ENCODE assay signal across 12 cellular contexts in the genomic region with DNA sequence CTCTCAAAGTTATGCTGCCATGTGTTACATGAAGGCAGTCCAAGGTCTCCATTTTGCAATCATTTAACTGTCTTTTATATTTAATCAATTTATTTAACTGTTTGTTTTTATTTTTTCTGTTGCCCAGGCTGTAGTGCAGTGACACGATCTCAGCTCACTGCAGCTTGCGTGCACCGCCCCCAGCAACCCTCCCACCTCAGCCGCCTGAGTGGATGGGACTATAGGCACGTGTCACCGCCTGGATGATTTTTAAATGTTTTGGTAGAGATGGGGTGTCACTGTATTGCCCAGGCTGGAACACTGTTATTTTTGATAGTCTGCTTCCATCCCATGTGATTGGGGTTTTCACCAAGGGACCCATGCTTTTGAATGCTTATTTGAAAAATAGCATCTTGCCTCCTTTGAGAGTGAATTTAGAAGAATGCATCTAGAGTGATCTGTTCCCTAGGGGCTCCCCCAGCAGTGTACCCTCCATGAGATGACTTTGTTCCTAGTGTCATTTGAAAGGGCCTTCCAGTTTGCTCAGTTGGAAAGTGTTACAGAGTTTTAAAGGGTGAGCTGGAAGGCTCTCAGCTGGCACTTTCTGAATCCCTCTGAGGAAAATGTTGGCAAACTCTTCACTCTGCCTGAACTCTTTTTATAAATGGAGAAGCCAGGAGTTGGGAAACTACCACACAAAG.
DNase-seq lines count a peak whose midpoint lies in the region; ATAC-seq and TF ChIP-seq lines count a peak whose summit lies in the region.
"Had no signal": no experiment of that assay in that cellular context is flagged by ENCODE, and none has a peak within 500 bp of the region (broad histone marks: within the 10 kb centered on the region; RNA-seq: fewer than 3 reads in every experiment).

No MANE protein-coding gene starts in this region.

- H3K79me2 ChIP-seq in mesendoderm (ENCODE audit: control insufficient read depth, insufficient read depth, low read length) = peaks cover 89% of the 10 kb centered on the region
- peaks cover 96% of the 10 kb centered on the region for H3K79me2 ChIP-seq in H9 (ENCODE audit: insufficient read depth, low read length)

- peaks cover 34% of the 10 kb centered on the region for H3K4me1 ChIP-seq in HEK293 (ENCODE audit: control insufficient read depth, insufficient read depth, low read length)
- peaks cover 15% of the 10 kb centered on the region for H3K4me1 ChIP-seq in mesendoderm (ENCODE audit: control insufficient read depth, low read depth, low read length)
- H3K4me1 ChIP-seq in H9 (ENCODE audit: insufficient read depth, low read length) = peaks cover 21% of the 10 kb centered on the region

- H3K27me3 ChIP-seq in mesendoderm (ENCODE audit: insufficient read depth, low read length, poor library complexity) = no peaks in the 10 kb centered on the region
- H3K27me3 ChIP-seq in H9 (ENCODE audit: insufficient read depth, low read length) = no peaks in the 10 kb centered on the region

- H3K4me3 ChIP-seq in HEK293 (ENCODE audit: low read depth, low read length) (no peak overlapping the region), mesendoderm (ENCODE audit: low read length) (no peak overlapping the region)

- H3K36me3 Mint-ChIP-seq in brain = peaks cover 11% of the 10 kb centered on the region
- H3K36me3 Mint-ChIP-seq in H9 (ENCODE audit: insufficient read depth in 1 of 3, low read depth in 3 of 3) = peaks cover 0 to 16% (median 11%) of the 10 kb centered on the region in 3 experiments; a peak in 6 of 7 replicates

- peaks cover 4% of the 10 kb centered on the region for H4K20me1 ChIP-seq in H9 (ENCODE audit: control insufficient read depth, insufficient read depth, insufficient read length)

- H2BK120ac ChIP-seq in mesendoderm (ENCODE audit: low read depth, low read length) = no peak overlapping the region
- no peak overlapping the region for H2BK120ac ChIP-seq in H9 (ENCODE audit: low read depth, low read length, poor library complexity, severe bottlenecking)

- no peak overlapping the region for H4K91ac ChIP-seq in H9 (ENCODE audit: insufficient read length, low read depth, low read length)

- H3K79me1 ChIP-seq in mesendoderm (ENCODE audit: low read length) (peaks cover 12% of the 10 kb centered on the region), H9 (ENCODE audit: insufficient read depth, low read depth, low read length, poor library complexity, severe bottlenecking) (no peaks in the 10 kb centered on the region)

- no peak for ATAC-seq in HG03108 (IDR thresholded peaks at IDR 0.05; ENCODE audit: unreplicated experiment)

- POLR2A ChIA-PET in HEK293 (lab: Yijun Ruan, JAX) = interaction anchor here (1.3 to 1.5 kb wide), 2 partner anchors 14 to 327 kb away, joined by 3 to 5 read pairs; no protein-coding TSS in a partner anchor

- H4K8ac ChIP-seq in mesendoderm (ENCODE audit: low read depth, low read length) = no peak overlapping the region
- no peak overlapping the region for H4K8ac ChIP-seq in H9 (replicated peaks; ENCODE audit: insufficient read length, low read depth, low read length)

- H3K36me3 ChIP-seq in HEK293 (ENCODE audit: control insufficient read depth in 2 of 2, insufficient read depth in 1 of 2, low read length in 2 of 2) = no peaks in the 10 kb centered on the region
- H3K36me3 ChIP-seq in mesendoderm (ENCODE audit: control insufficient read depth, insufficient read depth, low read length) = no peaks in the 10 kb centered on the region

- WGBS in mesendoderm (ENCODE audit: extremely low coverage, insufficient coverage, low lambda C conversion rate) = no CpG with 5 or more reads among the region's 6 CpGs
- no CpG with 5 or more reads among the region's 6 CpGs for WGBS in H9 (ENCODE audit: extremely low coverage, insufficient read length, low lambda C conversion rate)

- H3K23me2 ChIP-seq in H9 (ENCODE audit: insufficient read length, low read depth, low read length, poor library complexity, severe bottlenecking) = no peaks in the 10 kb centered on the region

- peaks cover 85% of the 10 kb centered on the region for H3K4me1 Mint-ChIP-seq in brain
- peaks cover 70 to 79% of the 10 kb centered on the region in 2 experiments for H3K4me1 Mint-ChIP-seq in H9

- peak overlapping the region in 2 of 5 experiments; percentile 14 to 70 for H3K4me3 Mint-ChIP-seq in brain
- 0 out of 5 replicates have a peak overlapping the region, but pooled peaks of 1 of the 2 experiments have one; percentile 19 for H3K4me3 Mint-ChIP-seq in H9

- no peak overlapping the region for H3K23ac ChIP-seq in mesendoderm (ENCODE audit: low read length)
- H3K23ac ChIP-seq in H9 (ENCODE audit: insufficient read length, low read depth, low read length) = no peak overlapping the region

- H2BK20ac ChIP-seq in H9 (ENCODE audit: low read depth, low read length, poor library complexity, severe bottlenecking) = no peak overlapping the region

- no peak overlapping the region for H3T11ph ChIP-seq in H9 (ENCODE audit: low read length)

- no peak overlapping the region for H2BK12ac ChIP-seq in H9 (ENCODE audit: insufficient read length, low read depth, low read length)

- H3K4me2 ChIP-seq in mesendoderm (ENCODE audit: low read length) = no peak overlapping the region
- H3K4me2 ChIP-seq in H9 (ENCODE audit: insufficient read depth, insufficient read length, low read length) = no peak overlapping the region

- H3K27ac ChIP-seq in HEK293 (ENCODE audit: extremely low read depth, low read depth, low read length) (no peak overlapping the region), mesendoderm (ENCODE audit: low read depth, low read length) (no peak overlapping the region), H9 (ENCODE audit: insufficient read length, low read depth, low read length) (no peak overlapping the region)

- no peak overlapping the region for H3K14ac ChIP-seq in H9 (ENCODE audit: insufficient read depth, low read length)

- H3K4ac ChIP-seq in mesendoderm (ENCODE audit: low read depth, low read length) (peak overlapping the region; percentile 50), H9 (ENCODE audit: low read depth, low read length) (no peak overlapping the region)

- H3K27me3 Mint-ChIP-seq in brain = no peaks in the 10 kb centered on the region
- H3K27me3 Mint-ChIP-seq in H9 (ENCODE audit: low read depth) = peaks cover 2% of the 10 kb centered on the region; the same call in 1 of the 2 replicates

- peak overlapping the region; percentile 70 for H3K56ac ChIP-seq in mesendoderm (ENCODE audit: low read length)
- H3K56ac ChIP-seq in H9 (ENCODE audit: insufficient read length, low read depth, low read length) = no peak overlapping the region

- H3K27ac Mint-ChIP-seq in brain = peak overlapping the region in 4 of 5 experiments; percentile 32 to 73 (median 70)
- H3K27ac Mint-ChIP-seq in H9 = peak overlapping the region in 1 of 3 experiments; percentile 45; a peak in 2 of 7 replicates

- CTCF ChIA-PET in HEK293 (lab: Yijun Ruan, JAX) = interaction anchor here (0.6 to 2.8 kb wide), 19 partner anchors 12 to 1481 kb away, joined by 3 to 25 read pairs (median 5); no protein-coding TSS in a partner anchor

- H3K9ac ChIP-seq in mesendoderm (ENCODE audit: low read length) (no peak overlapping the region), H9 (ENCODE audit: extremely low read depth, insufficient read length, low read length) (no peak overlapping the region)

- H3K18ac ChIP-seq in mesendoderm (ENCODE audit: low read length) (peak overlapping the region; percentile 20), H9 (ENCODE audit: insufficient read length, low read depth, low read length) (no peak overlapping the region)

- H2BK15ac ChIP-seq in mesendoderm (replicated peaks; ENCODE audit: low read depth) (no peak overlapping the region), H9 (ENCODE audit: low read depth, low read length) (no peak overlapping the region)

- TF ChIP-seq CTCF in HEK293 (tag by site-specific recombination; IDR thresholded peaks at IDR 0.05) = no peak
- no peak for TF ChIP-seq CTCF in brain (conservative IDR thresholded peaks at IDR 0.05)
- no peak for TF ChIP-seq CTCF in H9 (conservative IDR thresholded peaks at IDR 0.05)

- no peaks in the 10 kb centered on the region for H3K9me3 ChIP-seq in HEK293 (ENCODE audit: control insufficient read depth, insufficient read depth, low read depth, low read length)
- H3K9me3 ChIP-seq in H9 (ENCODE audit: control insufficient read depth, low read depth, low read length) = no peaks in the 10 kb centered on the region

- H4K5ac ChIP-seq in mesendoderm (ENCODE audit: low read length) = no peak overlapping the region
- H4K5ac ChIP-seq in H9 (ENCODE audit: insufficient read length, low read depth, low read length) = no peak overlapping the region

- no peak overlapping the region for H2AK5ac ChIP-seq in mesendoderm (ENCODE audit: low read length)
- H2AK5ac ChIP-seq in H9 (ENCODE audit: insufficient read length, low read length) = no peak overlapping the region

- H2AFZ ChIP-seq in H9 (ENCODE audit: low read length) = no peak overlapping the region

- peak; percentile 48 for DNase-seq in AG08395 (ENCODE audit: low spot score)
- DNase-seq in mesendoderm = no peak
- no peak for DNase-seq in NCI-H2107 treated with DMSO at 0.1 percent for 48 hours (lab: John Stamatoyannopoulos, UW; ENCODE audit: unreplicated experiment)
- DNase-seq in SW480 (ENCODE audit: low spot score) = no peak
- no peak for DNase-seq in H9
- DNase-seq: activated CD4-positive, alpha-beta T cell treated with anti-CD3 and anti-CD28 coated beads, Interleukin-2, amount 50 U/mL, for 1 hour; SHP77 treated with DMSO at 0.1 percent for 48 hours; small intestine; stimulated activated CD8-positive, alpha-beta memory T cell treated with anti-CD3 and anti-CD28 coated beads, Interleukin-4, amount 100 ng/mL, for 48 hours had no signal

- H2BK5ac ChIP-seq in mesendoderm (ENCODE audit: low read length) (no peak overlapping the region), H9 (ENCODE audit: insufficient read length, low read length) (no peak overlapping the region)

- H3K9me3 Mint-ChIP-seq in brain (peaks cover 0 to 10% (median 8%) of the 10 kb centered on the region in 5 experiments), H9 (no peaks in the 10 kb centered on the region)

TF ChIP-seq in HEK293, 187 proteins besides CTCF, POLR2A, EP300 and RAD21:
- TF ChIP-seq EGR2 (tag by site-specific recombination; IDR thresholded peaks at IDR 0.05; ENCODE audit: low read depth) = peak; percentile 62; the same call in 1 of the 2 replicates
- no peak for TF ChIP-seq ZIC2 (tag by site-specific recombination; IDR thresholded peaks at IDR 0.05)
- TF ChIP-seq, protein P1, sequence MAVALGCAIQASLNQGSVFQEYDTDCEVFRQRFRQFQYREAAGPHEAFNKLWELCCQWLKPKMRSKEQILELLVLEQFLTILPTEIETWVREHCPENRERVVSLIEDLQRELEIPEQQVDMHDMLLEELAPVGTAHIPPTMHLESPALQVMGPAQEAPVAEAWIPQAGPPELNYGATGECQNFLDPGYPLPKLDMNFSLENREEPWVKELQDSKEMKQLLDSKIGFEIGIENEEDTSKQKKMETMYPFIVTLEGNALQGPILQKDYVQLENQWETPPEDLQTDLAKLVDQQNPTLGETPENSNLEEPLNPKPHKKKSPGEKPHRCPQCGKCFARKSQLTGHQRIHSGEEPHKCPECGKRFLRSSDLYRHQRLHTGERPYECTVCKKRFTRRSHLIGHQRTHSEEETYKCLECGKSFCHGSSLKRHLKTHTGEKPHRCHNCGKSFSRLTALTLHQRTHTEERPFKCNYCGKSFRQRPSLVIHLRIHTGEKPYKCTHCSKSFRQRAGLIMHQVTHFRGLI (tag by site-specific recombination; IDR thresholded peaks at IDR 0.05) = no peak
- peak; percentile 66 for TF ChIP-seq ZFHX2 (tag by site-specific recombination; conservative IDR thresholded peaks at IDR 0.05)
